ENCODE assay signal across 7 cellular contexts in genomic region chr17:47850373-47850691, GRCh38. TPM values are rescaled to one million over a fixed set of nuclear protein-coding genes. Genes with fewer than 3 reads are reported as not detected.
DNase-seq lines count a peak whose midpoint lies in the region; ATAC-seq and TF ChIP-seq lines count a peak whose summit lies in the region.
"Had no signal": no experiment of that assay in that cellular context is flagged by ENCODE, and none has a peak within 500 bp of the region (broad histone marks: within the 10 kb centered on the region; RNA-seq: fewer than 3 reads in every experiment).

No MANE protein-coding gene starts in this region.

- H3K4me1 Mint-ChIP-seq in activated CD4-positive, alpha-beta memory T cell treated with anti-CD3 and anti-CD28 coated beads for 36 hours (ENCODE audit: low read depth) = peaks cover 23% of the 10 kb centered on the region
- H3K4me1 Mint-ChIP-seq in activated CD4-positive, alpha-beta memory T cell treated with anti-CD3 and anti-CD28 coated beads, Interleukin-2, amount 10 ng/mL, durations not matched to agents 7 days and 5 days = peaks cover 15% of the 10 kb centered on the region
- peaks cover 17% of the 10 kb centered on the region for H3K4me1 Mint-ChIP-seq in glutamatergic neuron (ENCODE audit: low read depth, unreplicated experiment)
- peaks cover 55% of the 10 kb centered on the region for H3K4me1 Mint-ChIP-seq in stimulated activated naive CD8-positive, alpha-beta T cell treated with anti-CD3 and anti-CD28 coated beads, Interleukin-15, amount 100 ng/mL, for 72 hours

- POLR2A ChIA-PET in activated CD4-positive, alpha-beta memory T cell treated with anti-CD3 and anti-CD28 coated beads for 36 hours (lab: Charles Lee) = interaction anchor here (1.0 kb wide), 1 partner anchor 45 kb away, joined by 3 read pairs; the partner anchor contains the start of gene SP2
- POLR2A ChIA-PET in activated CD4-positive, alpha-beta memory T cell treated with anti-CD3 and anti-CD28 coated beads, Interleukin-2, amount 10 ng/mL, durations not matched to agents 7 days and 5 days (lab: Charles Lee) = interaction anchor here (0.7 to 3.1 kb wide), 2 partner anchors 9 to 46 kb away, joined by 3 to 17 read pairs; partner anchors contain the start of gene SP2

- no peaks in the 10 kb centered on the region for H3K9me3 Mint-ChIP-seq in activated CD4-positive, alpha-beta memory T cell treated with anti-CD3 and anti-CD28 coated beads for 36 hours
- H3K9me3 Mint-ChIP-seq in activated CD4-positive, alpha-beta memory T cell treated with anti-CD3 and anti-CD28 coated beads, Interleukin-2, amount 10 ng/mL, durations not matched to agents 7 days and 5 days = no peaks in the 10 kb centered on the region
- H3K9me3 Mint-ChIP-seq in glutamatergic neuron (ENCODE audit: unreplicated experiment) = no peaks in the 10 kb centered on the region
- no peaks in the 10 kb centered on the region for H3K9me3 Mint-ChIP-seq in stimulated activated naive CD8-positive, alpha-beta T cell treated with anti-CD3 and anti-CD28 coated beads, Interleukin-15, amount 100 ng/mL, for 72 hours

- no peak for DNase-seq in activated CD4-positive, alpha-beta memory T cell treated with anti-CD3 and anti-CD28 coated beads for 36 hours
- no peak for DNase-seq in activated CD4-positive, alpha-beta memory T cell treated with anti-CD3 and anti-CD28 coated beads, Interleukin-2, amount 10 ng/mL, durations not matched to agents 7 days and 5 days
- no peak for DNase-seq in glutamatergic neuron
- no peak for DNase-seq in stimulated activated naive CD8-positive, alpha-beta T cell treated with anti-CD3 and anti-CD28 coated beads, Interleukin-15, amount 100 ng/mL, for 72 hours
- DNase-seq in activated effector memory CD4-positive, alpha-beta T cell treated with anti-CD3 and anti-CD28 coated beads, Interleukin-2, amount 50 U/mL, for 16 hours = no peak

- ATAC-seq in stimulated activated naive CD8-positive, alpha-beta T cell treated with anti-CD3 and anti-CD28 coated beads, Interleukin-15, amount 100 ng/mL, for 72 hours = no peak
- no peak for ATAC-seq in HG03520 (IDR thresholded peaks at IDR 0.05; ENCODE audit: unreplicated experiment)

- H3K36me3 Mint-ChIP-seq in activated CD4-positive, alpha-beta memory T cell treated with anti-CD3 and anti-CD28 coated beads for 36 hours = no peaks in the 10 kb centered on the region
- no peaks in the 10 kb centered on the region for H3K36me3 Mint-ChIP-seq in activated CD4-positive, alpha-beta memory T cell treated with anti-CD3 and anti-CD28 coated beads, Interleukin-2, amount 10 ng/mL, durations not matched to agents 7 days and 5 days (ENCODE audit: low read depth)
- H3K36me3 Mint-ChIP-seq in glutamatergic neuron (ENCODE audit: unreplicated experiment) = no peaks in the 10 kb centered on the region
- H3K36me3 Mint-ChIP-seq: activated CD8-positive, alpha-beta memory T cell treated with anti-CD3 and anti-CD28 coated beads, Interleukin-2, amount 10 ng/mL, durations not matched to agents 7 days and 5 days had no signal

- intact Hi-C loops in activated CD4-positive, alpha-beta memory T cell treated with anti-CD3 and anti-CD28 coated beads for 36 hours (cut with micrococcal nuclease) = no loop called here

- peaks cover 74% of the 10 kb centered on the region for H3K27me3 Mint-ChIP-seq in activated CD4-positive, alpha-beta memory T cell treated with anti-CD3 and anti-CD28 coated beads for 36 hours
- peaks cover 84% of the 10 kb centered on the region for H3K27me3 Mint-ChIP-seq in activated CD4-positive, alpha-beta memory T cell treated with anti-CD3 and anti-CD28 coated beads, Interleukin-2, amount 10 ng/mL, durations not matched to agents 7 days and 5 days
- H3K27me3 Mint-ChIP-seq in glutamatergic neuron (ENCODE audit: unreplicated experiment) = peaks cover 28% of the 10 kb centered on the region
- H3K27me3 Mint-ChIP-seq in stimulated activated naive CD8-positive, alpha-beta T cell treated with anti-CD3 and anti-CD28 coated beads, Interleukin-15, amount 100 ng/mL, for 72 hours = peaks cover 98% of the 10 kb centered on the region

- CTCF ChIA-PET in activated CD4-positive, alpha-beta memory T cell treated with anti-CD3 and anti-CD28 coated beads for 36 hours (lab: Charles Lee) = interaction anchor here (0.8 to 18.4 kb wide), 5 partner anchors 6 to 100 kb away, joined by 3 to 672 read pairs (median 3); partner anchors contain the start of genes SCRN2 and SP2
- CTCF ChIA-PET in activated CD4-positive, alpha-beta memory T cell treated with anti-CD3 and anti-CD28 coated beads, Interleukin-2, amount 10 ng/mL, durations not matched to agents 7 days and 5 days (lab: Charles Lee) = interaction anchor here (0.9 to 14.7 kb wide), 6 partner anchors 9 to 161 kb away, joined by 3 to 411 read pairs (median 4); partner anchors contain the start of genes CDK5RAP3, SCRN2 and SP2

- peak overlapping the region; percentile 3 for H3K4me3 Mint-ChIP-seq in activated CD4-positive, alpha-beta memory T cell treated with anti-CD3 and anti-CD28 coated beads for 36 hours
- no peak overlapping the region for H3K4me3 Mint-ChIP-seq in activated CD4-positive, alpha-beta memory T cell treated with anti-CD3 and anti-CD28 coated beads, Interleukin-2, amount 10 ng/mL, durations not matched to agents 7 days and 5 days
- peak overlapping the region; percentile 74 for H3K4me3 Mint-ChIP-seq in glutamatergic neuron (ENCODE audit: unreplicated experiment)
- peak overlapping the region; percentile 69 to 80 for H3K4me3 Mint-ChIP-seq in stimulated activated naive CD8-positive, alpha-beta T cell treated with anti-CD3 and anti-CD28 coated beads, Interleukin-15, amount 100 ng/mL, for 72 hours
- H3K4me3 Mint-ChIP-seq: activated CD8-positive, alpha-beta memory T cell treated with anti-CD3 and anti-CD28 coated beads, Interleukin-2, amount 10 ng/mL, durations not matched to agents 7 days and 5 days had no signal

- H3K27ac Mint-ChIP-seq in activated CD4-positive, alpha-beta memory T cell treated with anti-CD3 and anti-CD28 coated beads for 36 hours = no peak overlapping the region
- H3K27ac Mint-ChIP-seq in activated CD4-positive, alpha-beta memory T cell treated with anti-CD3 and anti-CD28 coated beads, Interleukin-2, amount 10 ng/mL, durations not matched to agents 7 days and 5 days = no peak overlapping the region
- no peak overlapping the region for H3K27ac Mint-ChIP-seq in glutamatergic neuron (ENCODE audit: unreplicated experiment)
- H3K27ac Mint-ChIP-seq in stimulated activated naive CD8-positive, alpha-beta T cell treated with anti-CD3 and anti-CD28 coated beads, Interleukin-15, amount 100 ng/mL, for 72 hours = no peak overlapping the region
- H3K27ac Mint-ChIP-seq: activated CD8-positive, alpha-beta memory T cell treated with anti-CD3 and anti-CD28 coated beads, Interleukin-2, amount 10 ng/mL, durations not matched to agents 7 days and 5 days had no signal

- TF ChIP-seq CTCF in glutamatergic neuron (IDR thresholded peaks at IDR 0.05; ENCODE audit: partially characterized antibody, unreplicated experiment) = no peak

RNA-seq across cellular contexts. Expression of gene SP6, which starts 0.6 kb away (rescaled TPM):
- total RNA-seq in activated CD4-positive, alpha-beta memory T cell treated with anti-CD3 and anti-CD28 coated beads for 36 hours = under 1 TPM; 0.10 to 0.12 TPM
- total RNA-seq in activated CD4-positive, alpha-beta memory T cell treated with anti-CD3 and anti-CD28 coated beads, Interleukin-2, amount 10 ng/mL, durations not matched to agents 7 days and 5 days = under 1 TPM; 0.10 to 0.15 TPM
- total RNA-seq in glutamatergic neuron (ENCODE audit: unreplicated experiment) = 1.7 TPM

RNA-seq across cellular contexts. Expression of gene SCRN2, which starts 9.3 kb away (rescaled TPM):
- total RNA-seq in activated CD4-positive, alpha-beta memory T cell treated with anti-CD3 and anti-CD28 coated beads for 36 hours = 10 to 100 TPM; 20.6 to 21.0 TPM
- 10 to 100 TPM; 29.1 to 29.8 TPM for total RNA-seq in activated CD4-positive, alpha-beta memory T cell treated with anti-CD3 and anti-CD28 coated beads, Interleukin-2, amount 10 ng/mL, durations not matched to agents 7 days and 5 days
- total RNA-seq in glutamatergic neuron (ENCODE audit: unreplicated experiment) = 39.1 TPM

RNA-seq across cellular contexts. Expression of gene LRRC46, which starts 18.9 kb away (rescaled TPM):
- under 1 TPM; 0.29 to 0.59 TPM for total RNA-seq in activated CD4-positive, alpha-beta memory T cell treated with anti-CD3 and anti-CD28 coated beads for 36 hours
- total RNA-seq in activated CD4-positive, alpha-beta memory T cell treated with anti-CD3 and anti-CD28 coated beads, Interleukin-2, amount 10 ng/mL, durations not matched to agents 7 days and 5 days = under 1 TPM; 0.45 to 0.53 TPM
- 1.3 TPM for total RNA-seq in glutamatergic neuron (ENCODE audit: unreplicated experiment)

RNA-seq across cellular contexts. Expression of gene MRPL10, which starts 19.0 kb away (rescaled TPM):
- 10 to 100 TPM; 69.9 to 72.4 TPM for total RNA-seq in activated CD4-positive, alpha-beta memory T cell treated with anti-CD3 and anti-CD28 coated beads for 36 hours
- 10 to 100 TPM; 91.5 to 95.7 TPM for total RNA-seq in activated CD4-positive, alpha-beta memory T cell treated with anti-CD3 and anti-CD28 coated beads, Interleukin-2, amount 10 ng/mL, durations not matched to agents 7 days and 5 days
- total RNA-seq in glutamatergic neuron (ENCODE audit: unreplicated experiment) = 38.7 TPM

RNA-seq across cellular contexts. Expression of gene OSBPL7, which starts 28.7 kb away (rescaled TPM):
- total RNA-seq in activated CD4-positive, alpha-beta memory T cell treated with anti-CD3 and anti-CD28 coated beads for 36 hours = 10 to 100 TPM; 14.7 to 15.6 TPM
- 10 to 100 TPM; 33.2 to 36.1 TPM for total RNA-seq in activated CD4-positive, alpha-beta memory T cell treated with anti-CD3 and anti-CD28 coated beads, Interleukin-2, amount 10 ng/mL, durations not matched to agents 7 days and 5 days
- 30.0 TPM for total RNA-seq in glutamatergic neuron (ENCODE audit: unreplicated experiment)
